In the genomic region with DNA sequence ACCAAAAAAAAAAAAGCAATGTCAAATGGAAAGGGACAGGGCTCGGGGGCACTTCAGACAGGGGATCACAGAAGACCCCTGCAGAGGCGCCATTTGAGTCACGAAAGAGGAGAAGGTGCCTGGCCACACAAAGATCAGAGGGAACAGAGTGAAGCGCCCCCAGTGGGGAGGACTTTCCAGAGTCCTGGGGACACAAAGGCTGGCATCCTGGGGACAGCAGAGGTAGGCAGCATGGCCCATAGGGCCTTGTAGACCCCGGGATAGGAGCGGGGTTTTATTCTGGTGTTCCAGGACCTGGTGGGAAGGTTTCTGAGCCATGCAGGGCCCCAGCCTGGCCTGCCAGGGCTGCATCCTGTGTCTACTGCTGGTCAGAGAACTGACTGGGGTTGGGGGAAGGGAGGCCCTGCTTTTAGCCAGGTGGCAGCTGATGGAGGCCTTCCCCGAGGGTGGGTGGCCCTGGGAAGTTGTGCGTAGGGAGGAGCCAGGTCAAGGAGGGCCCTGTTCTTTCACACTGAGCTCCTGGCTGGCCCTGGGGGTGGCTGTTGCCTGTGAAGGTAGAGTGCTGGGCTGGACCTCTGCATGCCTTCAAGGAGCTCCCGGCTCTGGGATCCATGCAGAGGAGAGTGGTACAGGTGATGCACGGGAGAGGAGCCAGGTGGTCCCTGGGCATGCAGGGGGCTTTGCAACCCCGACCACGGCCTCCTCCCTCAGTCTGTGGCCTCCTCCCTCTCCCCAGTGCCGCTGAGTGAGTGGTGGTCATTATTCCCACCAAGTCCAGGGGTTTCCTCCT, we compare ENCODE assay signal across 10 cellular contexts.
"Had no signal": no experiment of that assay in that cellular context is flagged by ENCODE, and none has a peak within 500 bp of the region (broad histone marks: within the 10 kb centered on the region; RNA-seq: fewer than 3 reads in every experiment).

No MANE protein-coding gene starts in this region.

- H3K27me3 Mint-ChIP-seq: activated naive CD8-positive, alpha-beta T cell treated with anti-CD3 and anti-CD28 coated beads, Interleukin-2, amount 50 U/mL, for 24 hours had no signal

- H3K9me3 Mint-ChIP-seq: activated naive CD4-positive, alpha-beta T cell treated with anti-CD3 and anti-CD28 coated beads for 36 hours; natural killer cell; T-helper 2 cell treated with Interferon-gamma antibody and Interleukin-4, amounts not matched to agents 5 μg/mL and 100 μg/mL, for 36 hours had no signal

- H3K4me1 ChIP-seq: ascending aorta, left ventricle myocardium inferior, thyroid gland had no signal

- H3K4me3 Mint-ChIP-seq: activated naive CD4-positive, alpha-beta T cell treated with anti-CD3 and anti-CD28 coated beads for 36 hours; activated naive CD8-positive, alpha-beta T cell treated with anti-CD3 and anti-CD28 coated beads, Interleukin-2, amount 50 U/mL, for 24 hours; activated T-helper 1 cell treated with anti-CD3 and anti-CD28 coated beads, Interleukin-12 subunit alpha, Interleukin-12 subunit beta, Interleukin-2, Interleukin-4 antibody, amounts not matched to agents 30 ng/mL and 10 ng/mL and 1 ng/mL, durations not matched to agents 14 hours and 24 hours and 36 hours; natural killer cell; stimulated activated effector memory CD8-positive, alpha-beta T cell treated with anti-CD3 and anti-CD28 coated beads, Interleukin-12 subunit alpha, Interleukin-12 subunit beta, amount 100 ng/mL, for 72 hours; T-helper 2 cell treated with Interferon-gamma antibody and Interleukin-4, amounts not matched to agents 5 μg/mL and 100 μg/mL, for 36 hours had no signal

- DNase-seq: activated naive CD4-positive, alpha-beta T cell treated with anti-CD3 and anti-CD28 coated beads for 36 hours; activated naive CD8-positive, alpha-beta T cell treated with anti-CD3 and anti-CD28 coated beads, Interleukin-2, amount 50 U/mL, for 24 hours; left ventricle myocardium inferior; natural killer cell; thyroid gland had no signal

- H3K27me3 ChIP-seq: ascending aorta, dorsolateral prefrontal cortex, thyroid gland had no signal

- H3K27ac ChIP-seq: ascending aorta, left ventricle myocardium inferior, thyroid gland had no signal

- H3K4me3 ChIP-seq: ascending aorta, left ventricle myocardium inferior, thyroid gland had no signal

- H3K36me3 ChIP-seq: ascending aorta, left ventricle myocardium inferior, thyroid gland had no signal

- H3K4me1 Mint-ChIP-seq: activated naive CD8-positive, alpha-beta T cell treated with anti-CD3 and anti-CD28 coated beads, Interleukin-2, amount 50 U/mL, for 24 hours; natural killer cell; stimulated activated effector memory CD8-positive, alpha-beta T cell treated with anti-CD3 and anti-CD28 coated beads, Interleukin-12 subunit alpha, Interleukin-12 subunit beta, amount 100 ng/mL, for 72 hours had no signal

- ATAC-seq: activated naive CD8-positive, alpha-beta T cell treated with anti-CD3 and anti-CD28 coated beads, Interleukin-2, amount 50 U/mL, for 24 hours; natural killer cell had no signal

- H3K36me3 Mint-ChIP-seq: natural killer cell; stimulated activated effector memory CD8-positive, alpha-beta T cell treated with anti-CD3 and anti-CD28 coated beads, Interleukin-12 subunit alpha, Interleukin-12 subunit beta, amount 100 ng/mL, for 72 hours had no signal

- H3K9me3 ChIP-seq: ascending aorta, left ventricle myocardium inferior, thyroid gland had no signal

- H3K27ac Mint-ChIP-seq: activated naive CD4-positive, alpha-beta T cell treated with anti-CD3 and anti-CD28 coated beads for 36 hours; activated naive CD8-positive, alpha-beta T cell treated with anti-CD3 and anti-CD28 coated beads, Interleukin-2, amount 50 U/mL, for 24 hours; activated T-helper 1 cell treated with anti-CD3 and anti-CD28 coated beads, Interleukin-12 subunit alpha, Interleukin-12 subunit beta, Interleukin-2, Interleukin-4 antibody, amounts not matched to agents 30 ng/mL and 10 ng/mL and 1 ng/mL, durations not matched to agents 14 hours and 24 hours and 36 hours; natural killer cell; stimulated activated effector memory CD8-positive, alpha-beta T cell treated with anti-CD3 and anti-CD28 coated beads, Interleukin-12 subunit alpha, Interleukin-12 subunit beta, amount 100 ng/mL, for 72 hours; T-helper 2 cell treated with Interferon-gamma antibody and Interleukin-4, amounts not matched to agents 5 μg/mL and 100 μg/mL, for 36 hours had no signal
